ENCODE assay signal across 7 cellular contexts in the genomic region with DNA sequence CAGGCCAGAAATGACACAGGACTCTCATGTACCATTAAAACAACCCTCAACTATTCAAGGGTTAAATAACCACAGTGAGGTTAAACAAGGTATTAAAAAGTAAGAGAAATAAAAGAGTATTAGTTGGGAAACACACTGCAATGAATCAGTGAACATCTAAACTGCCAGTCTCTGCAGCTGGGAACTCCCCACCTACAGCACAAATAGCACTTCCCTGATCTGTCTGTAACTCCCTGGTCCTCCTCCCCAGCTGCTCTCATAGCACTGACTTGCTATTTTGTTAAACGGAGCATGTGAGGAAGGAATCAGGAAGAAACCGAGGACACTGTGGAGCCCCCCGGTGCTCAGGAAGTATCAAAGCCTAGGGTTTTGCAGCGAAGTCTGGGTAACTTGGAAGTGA.
DNase-seq lines count a peak whose midpoint lies in the region; ATAC-seq, FAIRE-seq and TF ChIP-seq lines count a peak whose summit lies in the region.
"Not testable (repeated sequence)": the region's sequence is repeated elsewhere in the genome, so short reads cannot be mapped to it uniquely, and the experiment has no call there.

No MANE protein-coding gene starts in this region.

- TF ChIP-seq POLR2A in GM12878 (IDR thresholded peaks at IDR 0.05; ENCODE audit: low read depth, low read length) = not testable (repeated sequence)

- H3K27ac ChIP-seq in DND-41 (ENCODE audit: low read length); GM12878 (ENCODE audit: control insufficient read depth, insufficient read depth): not testable (repeated sequence)

- not testable (repeated sequence) for H3K4me1 ChIP-seq in DND-41 (ENCODE audit: insufficient read depth, low read length); GM12878 (ENCODE audit: control insufficient read depth, insufficient read depth, low read length)

- peaks cover 20% of the 10 kb centered on the region for H3K36me3 ChIP-seq in DND-41 (ENCODE audit: insufficient read depth, low read length)
- H3K36me3 ChIP-seq in GM12878 (ENCODE audit: control insufficient read depth in 2 of 2, insufficient read depth in 2 of 2, low read length in 1 of 2) = not testable (repeated sequence)

- not testable (repeated sequence) for H3K27me3 Mint-ChIP-seq in activated CD8-positive, alpha-beta T cell treated with anti-CD3 and anti-CD28 coated beads for 36 hours

- FAIRE-seq in GM12878 (lab: Jason Lieb, UNC) = not testable (repeated sequence)

- ATAC-seq in DND-41 (ENCODE audit: insufficient read depth, low read depth) (peak; percentile 48; the same call in 1 of the 3 replicates), HG02610 (IDR thresholded peaks at IDR 0.05; ENCODE audit: unreplicated experiment) (peak; percentile 59), HG02852 (IDR thresholded peaks at IDR 0.05; ENCODE audit: unreplicated experiment) (peak; percentile 52), HG03432 (IDR thresholded peaks at IDR 0.05; ENCODE audit: unreplicated experiment) (peak; percentile 50), GM12878 (peak; percentile 40; the same call in 1 of the 3 replicates)
- peak; percentile 34 for ATAC-seq in activated CD8-positive, alpha-beta T cell treated with anti-CD3 and anti-CD28 coated beads for 36 hours
- ATAC-seq in stimulated activated naive CD8-positive, alpha-beta T cell treated with anti-CD3 and anti-CD28 coated beads, Interleukin-15, Interleukin-2, amounts not matched to agents 100 U/mL and 50 U/mL, for 24 hours = peak; percentile 19

- not testable (repeated sequence) for TF ChIP-seq EP300 in GM12878 (IDR thresholded peaks at IDR 0.05; ENCODE audit: borderline replicate concordance in 1 of 2, control insufficient read depth in 1 of 2, low read depth in 2 of 2, low read length in 2 of 2)

- H3K9me3 ChIP-seq in DND-41 (ENCODE audit: insufficient read depth, low read length, severe bottlenecking); GM12878 (replicated peaks; ENCODE audit: control insufficient read depth, insufficient read depth, low read length): not testable (repeated sequence)

- not testable (repeated sequence) for H3K79me2 ChIP-seq in DND-41 (ENCODE audit: insufficient read depth, low read length); GM12878 (ENCODE audit: control insufficient read depth, insufficient read depth, low read length)

- H3K27ac Mint-ChIP-seq in activated CD8-positive, alpha-beta T cell treated with anti-CD3 and anti-CD28 coated beads for 36 hours = not testable (repeated sequence)

- H2AFZ ChIP-seq in DND-41 (ENCODE audit: low read depth, low read length); GM12878 (ENCODE audit: control insufficient read depth, low read depth, low read length): not testable (repeated sequence)

- CTCF ChIA-PET in activated CD8-positive, alpha-beta T cell treated with anti-CD3 and anti-CD28 coated beads for 36 hours (lab: Charles Lee) = not testable (repeated sequence)
- CTCF ChIA-PET in GM12878 (lab: Yijun Ruan, JAX) = interaction anchor here (1.0 kb wide), 1 partner anchor 77 kb away, joined by 5 read pairs; no protein-coding TSS in a partner anchor

- H4K20me1 ChIP-seq in DND-41 (ENCODE audit: insufficient read depth, low read length); GM12878 (ENCODE audit: control insufficient read depth, insufficient read depth): not testable (repeated sequence)

- H3K4me1 Mint-ChIP-seq in activated CD8-positive, alpha-beta T cell treated with anti-CD3 and anti-CD28 coated beads for 36 hours (ENCODE audit: low read depth) = not testable (repeated sequence)

- in situ Hi-C loops in GM12878 (cut with MboI) = not testable (repeated sequence)

- not testable (repeated sequence) for H3K27me3 ChIP-seq in DND-41 (ENCODE audit: insufficient read depth, low read length, poor library complexity); GM12878 (replicated peaks in 1 of 2; ENCODE audit: control insufficient read depth in 2 of 2, insufficient read depth in 2 of 2, low read length in 1 of 2)

- H3K9me3 Mint-ChIP-seq in activated CD8-positive, alpha-beta T cell treated with anti-CD3 and anti-CD28 coated beads for 36 hours = not testable (repeated sequence)

- H3K4me3 Mint-ChIP-seq in activated CD8-positive, alpha-beta T cell treated with anti-CD3 and anti-CD28 coated beads for 36 hours = not testable (repeated sequence)

- not testable (repeated sequence) for BruUV-seq in GM12878 (replicated peaks; lab: Mats Ljungman, UMichigan)

- not testable (repeated sequence) for H3K9ac ChIP-seq in DND-41 (ENCODE audit: low read depth, low read length); GM12878 (ENCODE audit: control insufficient read depth, insufficient read depth, low read length)

- not testable (repeated sequence) for TF ChIP-seq RAD21 in GM12878 (IDR thresholded peaks at IDR 0.05; ENCODE audit: insufficient read depth, low read depth, low read length)

- SMC1A ChIA-PET in GM12878 (lab: Charles Lee; ENCODE audit: uncharacterized antibody, unreplicated experiment) = not testable (repeated sequence)

- RAD21 ChIA-PET in GM12878 (lab: Charles Lee; ENCODE audit: unreplicated experiment) = not testable (repeated sequence)

- not testable (repeated sequence) for TF ChIP-seq CTCF in DND-41 (IDR thresholded peaks at IDR 0.05; ENCODE audit: borderline replicate concordance, extremely low read depth, low read length, poor library complexity, severe bottlenecking); activated CD8-positive, alpha-beta T cell treated with anti-CD3 and anti-CD28 coated beads for 36 hours (IDR thresholded peaks at IDR 0.05); GM12878 (IDR thresholded peaks at IDR 0.05 in 2 of 3, conservative IDR thresholded peaks at IDR 0.05 in 1 of 3; ENCODE audit: control insufficient read depth in 2 of 3, extremely low read depth in 1 of 3, insufficient read depth in 1 of 3, low read depth in 3 of 3, low read length in 3 of 3)

- intact Hi-C loops in activated CD8-positive, alpha-beta T cell treated with anti-CD3 and anti-CD28 coated beads for 36 hours (cut with micrococcal nuclease); GM12878 (cut with micrococcal nuclease; ENCODE audit: unreplicated experiment): not testable (repeated sequence)

- WGBS in GM12878 (ENCODE audit: insufficient coverage, insufficient replicate concordance, low lambda C conversion rate, missing lambda C conversion rate) = 100% methylated on average over 1 of the region's 4 CpGs

- H3K4me2 ChIP-seq in DND-41 (ENCODE audit: insufficient read depth, low read length); GM12878 (ENCODE audit: control insufficient read depth, insufficient read depth): not testable (repeated sequence)

- H3K36me3 Mint-ChIP-seq in activated CD8-positive, alpha-beta T cell treated with anti-CD3 and anti-CD28 coated beads for 36 hours (ENCODE audit: low read depth) = peaks cover 26% of the 10 kb centered on the region

- not testable (repeated sequence) for H3K4me3 ChIP-seq in DND-41 (ENCODE audit: low read depth in 1 of 2, low read length in 2 of 2); GM12878

- POLR2A ChIA-PET in activated CD8-positive, alpha-beta T cell treated with anti-CD3 and anti-CD28 coated beads for 36 hours (lab: Charles Lee); GM12878 (lab: Charles Lee): not testable (repeated sequence)

- DNase-seq in DND-41; activated CD8-positive, alpha-beta T cell treated with anti-CD3 and anti-CD28 coated beads for 36 hours; GM12878 (ENCODE audit: low read depth, low spot score); stimulated activated naive CD8-positive, alpha-beta T cell treated with anti-CD3 and anti-CD28 coated beads, Interleukin-15, Interleukin-2, amounts not matched to agents 100 U/mL and 50 U/mL, for 24 hours: not testable (repeated sequence)
